Comparison of ENCODE assay signal across 10 cellular contexts in genomic region chr3:105822171-105823123, GRCh38. TPM values are rescaled to one million over a fixed set of nuclear protein-coding genes. Genes with fewer than 3 reads are reported as not detected.
DNase-seq lines count a peak whose midpoint lies in the region; ATAC-seq, FAIRE-seq and TF ChIP-seq lines count a peak whose summit lies in the region.
"Had no signal": no experiment of that assay in that cellular context is flagged by ENCODE, and none has a peak within 500 bp of the region (broad histone marks: within the 10 kb centered on the region; RNA-seq: fewer than 3 reads in every experiment).

No MANE protein-coding gene starts in this region.

- no peaks in the 10 kb centered on the region for H3K9me3 ChIP-seq in K562 (replicated peaks; ENCODE audit: control insufficient read depth, insufficient read depth, low read depth, low read length)

- H3K4me1 ChIP-seq in K562 (replicated peaks in 1 of 2; ENCODE audit: control insufficient read depth in 2 of 2, insufficient read depth in 2 of 2, low read length in 2 of 2), result peaks cover 0 to 13% of the 10 kb centered on the region in 2 experiments; a peak in 2 of 5 replicates

- BruUV-seq in K562 (replicated peaks; lab: Mats Ljungman, UMichigan), result no TSS peak

- WGBS in K562 (ENCODE audit: insufficient coverage, low coverage, missing lambda C conversion rate), result 50% methylated on average over 3 of the region's 3 CpGs

- intact Hi-C loops in K562 (cut with micrococcal nuclease), result no loop called here

- no peak for ATAC-seq in stimulated activated naive CD8-positive, alpha-beta T cell treated with anti-CD3 and anti-CD28 coated beads, Interleukin-15, Interleukin-2, amounts not matched to agents 100 U/mL and 50 U/mL, for 24 hours
- no peak for ATAC-seq in K562
- no peak for ATAC-seq in GM21447 (IDR thresholded peaks at IDR 0.05; ENCODE audit: unreplicated experiment)

- H3K27me3 Mint-ChIP-seq in stimulated activated naive CD8-positive, alpha-beta T cell treated with anti-CD3 and anti-CD28 coated beads, Interleukin-15, Interleukin-2, amounts not matched to agents 100 ng/mL and 50 ng/mL, for 24 hours, result no peaks in the 10 kb centered on the region
- H3K27me3 Mint-ChIP-seq: dendritic cell treated with granulocyte-macrophage colony-stimulating factor and Interleukin-4, amounts not matched to agents 40 ng/mL and 50 ng/mL, for 4 days had no signal

- no peaks in the 10 kb centered on the region for H4K20me1 ChIP-seq in K562 (replicated peaks; ENCODE audit: control insufficient read depth, insufficient read depth, low read length)

- peaks cover 73% of the 10 kb centered on the region for H3K4me1 Mint-ChIP-seq in stimulated activated naive CD8-positive, alpha-beta T cell treated with anti-CD3 and anti-CD28 coated beads, Interleukin-15, Interleukin-2, amounts not matched to agents 100 ng/mL and 50 ng/mL, for 24 hours (ENCODE audit: low read depth)

- H3K9ac ChIP-seq in K562 (ENCODE audit: insufficient read depth in 1 of 2, low read depth in 2 of 2, low read length in 2 of 2), result no peak overlapping the region

- no peak overlapping the region for H3K27ac ChIP-seq in K562 (ENCODE audit: extremely low read depth, low read depth, low read length)

- no peak for TF ChIP-seq EP300 in K562 (IDR thresholded peaks at IDR 0.05; ENCODE audit: low read length)

- no peaks in the 10 kb centered on the region for H3K79me2 ChIP-seq in K562 (ENCODE audit: control insufficient read depth, insufficient read depth, low read length)

- FAIRE-seq in K562 (lab: Jason Lieb, UNC), result no peak

- no peak for TF ChIP-seq RAD21 in K562 (CRISPR knock-in tag; conservative IDR thresholded peaks at IDR 0.05 in 1 of 2, IDR thresholded peaks at IDR 0.05 in 1 of 2)

- in situ Hi-C loops in K562 (cut with MboI), result no loop called here

- TF ChIP-seq CTCF in K562 (IDR thresholded peaks at IDR 0.05 in 2 of 3, conservative IDR thresholded peaks at IDR 0.05 in 1 of 3; ENCODE audit: insufficient read depth in 2 of 3, low read depth in 1 of 3, low read length in 3 of 3), result no peak

- no peaks in the 10 kb centered on the region for H3K9me1 ChIP-seq in K562 (ENCODE audit: control insufficient read depth, insufficient read depth, low read length)

- peaks cover 78% of the 10 kb centered on the region for H3K36me3 Mint-ChIP-seq in stimulated activated naive CD8-positive, alpha-beta T cell treated with anti-CD3 and anti-CD28 coated beads, Interleukin-15, Interleukin-2, amounts not matched to agents 100 ng/mL and 50 ng/mL, for 24 hours (ENCODE audit: low read depth)

- H2AFZ ChIP-seq in K562 (ENCODE audit: low read depth, low read length), result no peak overlapping the region

- peak overlapping the region; percentile 52 for H3K4me3 Mint-ChIP-seq in stimulated activated naive CD8-positive, alpha-beta T cell treated with anti-CD3 and anti-CD28 coated beads, Interleukin-15, Interleukin-2, amounts not matched to agents 100 ng/mL and 50 ng/mL, for 24 hours
- H3K4me3 Mint-ChIP-seq: dendritic cell treated with granulocyte-macrophage colony-stimulating factor and Interleukin-4, amounts not matched to agents 40 ng/mL and 50 ng/mL, for 4 days had no signal

- no peaks in the 10 kb centered on the region for H3K9me3 Mint-ChIP-seq in stimulated activated naive CD8-positive, alpha-beta T cell treated with anti-CD3 and anti-CD28 coated beads, Interleukin-15, Interleukin-2, amounts not matched to agents 100 ng/mL and 50 ng/mL, for 24 hours
- H3K9me3 Mint-ChIP-seq: dendritic cell treated with granulocyte-macrophage colony-stimulating factor and Interleukin-4, amounts not matched to agents 40 ng/mL and 50 ng/mL, for 4 days had no signal

- DNase-seq in stimulated activated naive CD8-positive, alpha-beta T cell treated with anti-CD3 and anti-CD28 coated beads, Interleukin-15, Interleukin-2, amounts not matched to agents 100 U/mL and 50 U/mL, for 24 hours, result no peak
- DNase-seq in K562 (ENCODE audit: extremely low read depth in 1 of 4, low spot score in 3 of 4) (no peak), myocyte (ENCODE audit: low read depth) (peak; percentile 45), HEK293T (ENCODE audit: extremely low spot score) (no peak), HUDEP-2 (lab: John Stamatoyannopoulos, UW; ENCODE audit: unreplicated experiment in 76 of 76) (no peak), HK-2 (ENCODE audit: unreplicated experiment) (no peak)
- DNase-seq: NCI-H446 treated with DMSO at 0.1 percent for 48 hours had no signal

- POLR2A ChIA-PET in K562 (lab: Yijun Ruan, JAX), result no interaction called here
- POLR2A ChIA-PET in HEK293T (lab: Yijun Ruan, JAX), result no interaction called here

- H3K36me3 ChIP-seq in K562 (ENCODE audit: control insufficient read depth, insufficient read depth, low read length), result no peaks in the 10 kb centered on the region

- peak overlapping the region; percentile 96 for H3K27ac Mint-ChIP-seq in stimulated activated naive CD8-positive, alpha-beta T cell treated with anti-CD3 and anti-CD28 coated beads, Interleukin-15, Interleukin-2, amounts not matched to agents 100 ng/mL and 50 ng/mL, for 24 hours
- H3K27ac Mint-ChIP-seq: dendritic cell treated with granulocyte-macrophage colony-stimulating factor and Interleukin-4, amounts not matched to agents 40 ng/mL and 50 ng/mL, for 4 days had no signal

- no peaks in the 10 kb centered on the region for H3K27me3 ChIP-seq in K562 (ENCODE audit: control insufficient read depth in 2 of 2, insufficient read depth in 2 of 2, low read length in 2 of 2)

- CTCF ChIA-PET in K562 (lab: Yijun Ruan, JAX; ENCODE audit: low intra/inter-chr PET ratio) (no interaction called here), HEK293T (lab: Yijun Ruan, JAX) (no interaction called here)

- TF ChIP-seq POLR2A in K562 (conservative IDR thresholded peaks at IDR 0.05), result no peak

- no peak overlapping the region for H3K4me2 ChIP-seq in K562 (ENCODE audit: insufficient read depth, low read length)

- no peak overlapping the region for H3K4me3 ChIP-seq in K562

TF ChIP-seq in K562, 482 proteins besides CTCF, POLR2A, EP300 and RAD21 (continues in another document):
- TF ChIP-seq TCF3 (CRISPR knock-in tag; IDR thresholded peaks at IDR 0.05) (peak; percentile 31; the same call in 1 of the 2 replicates), XRCC5 (IDR thresholded peaks at IDR 0.05; ENCODE audit: low read depth, low read length) (no peak), CBFA2T3 (IDR thresholded peaks at IDR 0.05) (0 out of 2 replicates have a peak, but pooled peaks have one; percentile 20)

TF ChIP-seq in HEK293T, 16 proteins besides CTCF, POLR2A, EP300 and RAD21:
- no peak for TF ChIP-seq PKNOX1 (IDR thresholded peaks at IDR 0.05)
- no peak for TF ChIP-seq CTBP1 (IDR thresholded peaks at IDR 0.05; ENCODE audit: borderline replicate concordance)

RNA-seq across cellular contexts. Expression of gene CBLB, which starts 46.4 kb away (rescaled TPM):
- 35.1 and 68.8 TPM in 2 replicates for total RNA-seq in K562 (2011; cell fraction: chromatin; rRNA removed; ENCODE audit: low replicate concordance)
- 9.7 and 10.2 TPM in 2 replicates for total RNA-seq in K562 (2011; cell fraction: nucleolus; rRNA removed)
- 17.9 and 22.7 TPM in 2 replicates for total RNA-seq in K562 (2011; cell fraction: nucleoplasm; rRNA removed)
- total RNA-seq in K562 (2014; rRNA removed) (5.2 and 5.4 TPM in 2 replicates), K562 (2014; rRNA removed; fragmentation: Illumina TruSeq; extraction: Trizol) (6.3 and 6.7 TPM in 2 replicates), K562 (2015; rRNA removed; fragmentation: Illumina TruSeq; extraction: Trizol) (4.4 and 5.3 TPM in 2 replicates), K562 (2021) (6.4 TPM in 2 replicates), myocyte (36.0 and 54.6 TPM in 2 replicates)
- polyA plus RNA-seq in K562 (2011; rRNA removed) (8.1 and 10.5 TPM in 2 replicates), K562 (2014; fragmentation: Illumina TruSeq; extraction: Trizol) (5.9 TPM in 2 replicates), K562 (2014; fragmentation: Nextera tagmentation; extraction: Ambion mirVana) (1 to 10 TPM; 1.8 to 2.2 TPM), K562 (2014; rRNA removed) (2.7 and 3.3 TPM in 2 replicates)
- polyA plus RNA-seq in K562 (2011; cell fraction: cytosol; rRNA removed), result 4.4 and 7.2 TPM in 2 replicates
- polyA plus RNA-seq in K562 (2011; cell fraction: nucleus; rRNA removed), result 8.3 and 11.3 TPM in 2 replicates
- polyA plus RNA-seq in K562 (2012), result 3.2 and 4.9 TPM in 2 replicates
- polyA minus RNA-seq in K562 (2011; rRNA and poly(A)+ RNA removed), result 23.2 and 34.6 TPM in 2 replicates
- 3.8 and 6.5 TPM in 2 replicates for polyA minus RNA-seq in K562 (2011; cell fraction: cytosol; rRNA and poly(A)+ RNA removed)
- 23.8 and 42.1 TPM in 2 replicates for polyA minus RNA-seq in K562 (2011; cell fraction: nucleus; rRNA and poly(A)+ RNA removed)
- 14.1 TPM for polyA plus RNA-seq in myocyte (2012)
